Comparison of ENCODE assay signal across 19 cellular contexts in genomic region chr1:25683731-25684130, GRCh38.
DNase-seq lines count a peak whose midpoint lies in the region; FAIRE-seq and TF ChIP-seq lines count a peak whose summit lies in the region.
"Had no signal": no experiment of that assay in that cellular context is flagged by ENCODE, and none has a peak within 500 bp of the region (broad histone marks: within the 10 kb centered on the region; RNA-seq: fewer than 3 reads in every experiment).

No MANE protein-coding gene starts in this region.

- H3K4me3 ChIP-seq in brain microvascular endothelial cell (ENCODE audit: low read depth, low read length) = no peak overlapping the region
- H3K4me3 ChIP-seq: uterus had no signal

- DNase-seq in Daoy (ENCODE audit: low read depth) = peak; percentile 70
- peak; percentile 42 for DNase-seq in HTR-8/SVneo (ENCODE audit: insufficient read length, low spot score)
- peak; percentile 40 for DNase-seq in brain microvascular endothelial cell
- DNase-seq in posterior vena cava (ENCODE audit: low spot score) = peak; percentile 60
- no peak for DNase-seq in effector CD4-positive, alpha-beta T cell
- no peak for DNase-seq in hepatic stellate cell (ENCODE audit: low spot score)
- DNase-seq in islet precursor cell = no peak
- DNase-seq: activated B cell treated with CpG ODN at 0.5 μM for 24 hours; activated CD4-positive, alpha-beta T cell treated with anti-CD3 and anti-CD28 coated beads, Interleukin-2, amount 50 U/mL, for 4 hours; activated CD8-positive, alpha-beta memory T cell treated with anti-CD3 and anti-CD28 coated beads, Interleukin-2, amount 50 U/mL, for 48 hours; activated gamma-delta T cell treated with Interleukin-2 at 50 U/mL for 16 hours; H7; immature natural killer cell; Kasumi-1; NCI-H2029; NCI-H2227 treated with DMSO at 0.1 percent for 48 hours; NCI-H748 treated with DMSO at 0.1 percent for 48 hours; uterus had no signal

- intact Hi-C loops in posterior vena cava (cut with DNase I) = no loop called here

- TF ChIP-seq CTCF in brain microvascular endothelial cell (IDR thresholded peaks at IDR 0.05; ENCODE audit: low read depth, low read length, missing control alignments) = no peak

- in situ Hi-C loops in brain microvascular endothelial cell (cut with HindIII; ENCODE audit: low pct_ligation_motif_present, low sequenced_read_pairs) = no loop called here

- no peak overlapping the region for H3K27ac ChIP-seq in brain microvascular endothelial cell
- H3K27ac ChIP-seq: uterus had no signal

- H3K27me3 ChIP-seq in brain microvascular endothelial cell (replicated peaks) = peaks cover 5% of the 10 kb centered on the region
- H3K27me3 ChIP-seq: uterus had no signal

- H3K36me3 ChIP-seq in brain microvascular endothelial cell (replicated peaks) = no peaks in the 10 kb centered on the region
- H3K36me3 ChIP-seq: uterus had no signal

- peak; percentile 42 for FAIRE-seq in HTR-8/SVneo (lab: Jason Lieb, UNC)
- FAIRE-seq: endothelial cell of umbilical vein had no signal

Comparison
In these comparisons a context has a peak if more than half of its experiments do, and no peak if none do; other contexts are left out.
1. DNase-seq: peak in Daoy (single experiment), HTR-8/SVneo (single experiment), brain microvascular endothelial cell (single experiment) and posterior vena cava (single experiment); none in effector CD4-positive, alpha-beta T cell (single experiment), hepatic stellate cell (single experiment) and islet precursor cell (single experiment).